In genomic region chr5:6830643-6831239, GRCh38 we compare ENCODE assay signal across 29 cellular contexts.
DNase-seq lines count a peak whose midpoint lies in the region; ATAC-seq, FAIRE-seq and TF ChIP-seq lines count a peak whose summit lies in the region.
"Had no signal": no experiment of that assay in that cellular context is flagged by ENCODE, and none has a peak within 500 bp of the region (broad histone marks: within the 10 kb centered on the region; RNA-seq: fewer than 3 reads in every experiment).

No MANE protein-coding gene starts in this region.

- no peak overlapping the region for H2AFZ ChIP-seq in GM12878 (ENCODE audit: control insufficient read depth, low read depth, low read length)
- no peak overlapping the region for H2AFZ ChIP-seq in trophoblast cell (ENCODE audit: insufficient read depth, low read length, poor library complexity)

- CTCF ChIA-PET in activated CD8-positive, alpha-beta T cell treated with anti-CD3 and anti-CD28 coated beads, Interleukin-2, amount 10 ng/mL, durations not matched to agents 7 days and 5 days (lab: Charles Lee) = interaction anchor here (2.0 to 2.2 kb wide), 2 partner anchors 10 to 12 kb away, joined by 8 to 9 read pairs; no protein-coding TSS in a partner anchor
- CTCF ChIA-PET in activated CD8-positive, alpha-beta T cell treated with anti-CD3 and anti-CD28 coated beads for 36 hours (lab: Charles Lee) = interaction anchor here (1.5 kb wide), 1 partner anchor 10 kb away, joined by 6 read pairs; no protein-coding TSS in a partner anchor
- CTCF ChIA-PET in GM12878 (lab: Yijun Ruan, JAX) = interaction anchor here (1.2 to 2.0 kb wide), 2 partner anchors 10 to 65 kb away, joined by 4 to 10 read pairs; no protein-coding TSS in a partner anchor

- no peak overlapping the region for H3K18ac ChIP-seq in trophoblast cell (ENCODE audit: low read length)

- H3K79me2 ChIP-seq in GM12878 (ENCODE audit: control insufficient read depth, insufficient read depth, low read length) = no peaks in the 10 kb centered on the region
- no peaks in the 10 kb centered on the region for H3K79me2 ChIP-seq in trophoblast cell (ENCODE audit: control insufficient read depth, insufficient read depth, low read length, poor library complexity)

- H3K4ac ChIP-seq in trophoblast cell (ENCODE audit: low read depth, low read length) = no peak overlapping the region

- no peak for ATAC-seq in activated CD8-positive, alpha-beta T cell treated with anti-CD3 and anti-CD28 coated beads, Interleukin-2, amount 10 ng/mL, durations not matched to agents 7 days and 5 days
- ATAC-seq in activated CD8-positive, alpha-beta T cell treated with anti-CD3 and anti-CD28 coated beads for 36 hours = no peak
- ATAC-seq in GM12878 = no peak
- no peak for ATAC-seq in GM18907 (IDR thresholded peaks at IDR 0.05; ENCODE audit: unreplicated experiment)
- ATAC-seq: CD8-positive, alpha-beta T cell; effector memory CD8-positive, alpha-beta T cell; right cardiac atrium had no signal

- H3K27ac Mint-ChIP-seq in activated CD8-positive, alpha-beta T cell treated with anti-CD3 and anti-CD28 coated beads, Interleukin-2, amount 10 ng/mL, durations not matched to agents 7 days and 5 days = peak overlapping the region; percentile 0
- H3K27ac Mint-ChIP-seq in activated CD8-positive, alpha-beta T cell treated with anti-CD3 and anti-CD28 coated beads for 36 hours = no peak overlapping the region
- H3K27ac Mint-ChIP-seq: CD8-positive, alpha-beta T cell; effector memory CD8-positive, alpha-beta T cell; nephron progenitor cell had no signal

- no peak overlapping the region for H2AK5ac ChIP-seq in trophoblast cell (ENCODE audit: low read length)

- SMC1A ChIA-PET in GM12878 (lab: Charles Lee; ENCODE audit: uncharacterized antibody, unreplicated experiment) = interaction anchor here (1.0 kb wide), 1 partner anchor 93 kb away, joined by 3 read pairs; no protein-coding TSS in a partner anchor

- TF ChIP-seq RAD21 in GM12878 (IDR thresholded peaks at IDR 0.05; ENCODE audit: insufficient read depth, low read depth, low read length) = no peak

- H3K9me3 Mint-ChIP-seq in activated CD8-positive, alpha-beta T cell treated with anti-CD3 and anti-CD28 coated beads, Interleukin-2, amount 10 ng/mL, durations not matched to agents 7 days and 5 days (ENCODE audit: insufficient read depth) = peaks cover 4% of the 10 kb centered on the region
- H3K9me3 Mint-ChIP-seq in activated CD8-positive, alpha-beta T cell treated with anti-CD3 and anti-CD28 coated beads for 36 hours = peaks cover 8% of the 10 kb centered on the region
- H3K9me3 Mint-ChIP-seq: CD8-positive, alpha-beta T cell had no signal

- H3K27me3 ChIP-seq in GM12878 (replicated peaks in 1 of 2; ENCODE audit: control insufficient read depth in 2 of 2, insufficient read depth in 2 of 2, low read length in 1 of 2) (no peaks in the 10 kb centered on the region), trophoblast cell (ENCODE audit: insufficient read depth, low read length) (no peaks in the 10 kb centered on the region), uterus (no peaks in the 10 kb centered on the region)
- H3K27me3 ChIP-seq: breast epithelium, MG63, SJCRH30, suprapubic skin, vagina had no signal

- FAIRE-seq in HTR-8/SVneo (lab: Jason Lieb, UNC) = peak; percentile 99
- no peak for FAIRE-seq in GM12878 (lab: Jason Lieb, UNC)
- FAIRE-seq: A204.1, colon, kidney had no signal

- H3K27ac ChIP-seq in GM12878 (ENCODE audit: control insufficient read depth, insufficient read depth) = no peak overlapping the region
- H3K27ac ChIP-seq in trophoblast cell (ENCODE audit: low read depth, low read length) = no peak overlapping the region
- no peak overlapping the region for H3K27ac ChIP-seq in uterus
- H3K27ac ChIP-seq: breast epithelium, SJCRH30, suprapubic skin, vagina had no signal

- no peak for TF ChIP-seq POLR2A in GM12878 (IDR thresholded peaks at IDR 0.05; ENCODE audit: low read depth, low read length)
- no peak for TF ChIP-seq POLR2A in uterus (IDR thresholded peaks at IDR 0.05)

- TF ChIP-seq EP300 in GM12878 (IDR thresholded peaks at IDR 0.05; ENCODE audit: borderline replicate concordance in 1 of 2, control insufficient read depth in 1 of 2, low read depth in 2 of 2, low read length in 2 of 2) = no peak

- H3K9me3 ChIP-seq in GM12878 (replicated peaks; ENCODE audit: control insufficient read depth, insufficient read depth, low read length) (no peaks in the 10 kb centered on the region; the same call in 2 of the 3 replicates), trophoblast cell (ENCODE audit: insufficient read depth, low read depth, low read length) (peaks cover 7% of the 10 kb centered on the region), uterus (no peaks in the 10 kb centered on the region)
- H3K9me3 ChIP-seq: breast epithelium, MG63, SJCRH30, suprapubic skin, vagina had no signal

- H3K4me2 ChIP-seq in GM12878 (ENCODE audit: control insufficient read depth, insufficient read depth) (peak overlapping the region; percentile 4; the same call in 1 of the 2 replicates), trophoblast cell (ENCODE audit: low read length) (no peak overlapping the region)

- H4K12ac ChIP-seq in trophoblast cell (ENCODE audit: low read depth, low read length) = no peak overlapping the region

- RAD21 ChIA-PET in GM12878 (lab: Charles Lee; ENCODE audit: unreplicated experiment) = no interaction called here

- H3K36me3 Mint-ChIP-seq in activated CD8-positive, alpha-beta T cell treated with anti-CD3 and anti-CD28 coated beads, Interleukin-2, amount 10 ng/mL, durations not matched to agents 7 days and 5 days (ENCODE audit: low read depth) = no peaks in the 10 kb centered on the region
- no peaks in the 10 kb centered on the region for H3K36me3 Mint-ChIP-seq in activated CD8-positive, alpha-beta T cell treated with anti-CD3 and anti-CD28 coated beads for 36 hours (ENCODE audit: low read depth)
- H3K36me3 Mint-ChIP-seq: CD8-positive, alpha-beta T cell had no signal

- H3K27me3 Mint-ChIP-seq in activated CD8-positive, alpha-beta T cell treated with anti-CD3 and anti-CD28 coated beads, Interleukin-2, amount 10 ng/mL, durations not matched to agents 7 days and 5 days (ENCODE audit: low read depth) = no peaks in the 10 kb centered on the region
- H3K27me3 Mint-ChIP-seq in activated CD8-positive, alpha-beta T cell treated with anti-CD3 and anti-CD28 coated beads for 36 hours = peaks cover 3% of the 10 kb centered on the region
- H3K27me3 Mint-ChIP-seq: effector memory CD8-positive, alpha-beta T cell had no signal

- no peak overlapping the region for H4K8ac ChIP-seq in trophoblast cell (ENCODE audit: low read depth, low read length)

- BruUV-seq in GM12878 (replicated peaks; lab: Mats Ljungman, UMichigan) = no TSS peak

- in situ Hi-C loops in GM12878 (cut with MboI) = no loop called here

- H3K36me3 ChIP-seq in GM12878 (ENCODE audit: control insufficient read depth in 2 of 2, insufficient read depth in 2 of 2, low read length in 1 of 2) (no peaks in the 10 kb centered on the region), trophoblast cell (ENCODE audit: control insufficient read depth in 1 of 2, insufficient read depth in 2 of 2, low read length in 2 of 2) (no peaks in the 10 kb centered on the region), uterus (no peaks in the 10 kb centered on the region)
- H3K36me3 ChIP-seq: breast epithelium, MG63, SJCRH30, suprapubic skin, vagina had no signal

- no peak overlapping the region for H2BK5ac ChIP-seq in trophoblast cell (ENCODE audit: low read depth, low read length, poor library complexity)

- no peaks in the 10 kb centered on the region for H4K20me1 ChIP-seq in GM12878 (ENCODE audit: control insufficient read depth, insufficient read depth)

- no peak overlapping the region for H3K4me3 ChIP-seq in GM12878
- H3K4me3 ChIP-seq in trophoblast cell (ENCODE audit: low read depth, low read length) = peak overlapping the region; percentile 67
- no peak overlapping the region for H3K4me3 ChIP-seq in uterus
- H3K4me3 ChIP-seq: breast epithelium, MG63, SJCRH30, suprapubic skin, vagina had no signal

- H4K91ac ChIP-seq in trophoblast cell (ENCODE audit: low read depth, low read length) = no peak overlapping the region

- H2BK120ac ChIP-seq in trophoblast cell (ENCODE audit: insufficient read depth, low read length, poor library complexity) = no peak overlapping the region

- intact Hi-C loops in activated CD8-positive, alpha-beta T cell treated with anti-CD3 and anti-CD28 coated beads for 36 hours (cut with micrococcal nuclease) = no loop called here
- intact Hi-C loops in GM12878 (cut with micrococcal nuclease; ENCODE audit: unreplicated experiment) = loop anchor here (10.0 kb wide), 1 partner anchor 246 kb away; no protein-coding TSS in a partner anchor
- intact Hi-C loops in uterus (cut with DNase I; ENCODE audit: low total_unique reads) = no loop called here

- DNase-seq in activated CD8-positive, alpha-beta T cell treated with anti-CD3 and anti-CD28 coated beads, Interleukin-2, amount 10 ng/mL, durations not matched to agents 7 days and 5 days = peak; percentile 12
- no peak for DNase-seq in activated CD8-positive, alpha-beta T cell treated with anti-CD3 and anti-CD28 coated beads for 36 hours
- DNase-seq in HTR-8/SVneo (ENCODE audit: insufficient read length, low spot score) (no peak), GM12878 (ENCODE audit: low read depth, low spot score) (no peak), trophoblast cell (no peak), uterus (no peak), NCI-H1694 (lab: John Stamatoyannopoulos, UW) (no peak)
- DNase-seq: activated naive CD4-positive, alpha-beta T cell; activated T-cell treated with anti-CD3 and anti-CD28 coated beads, Interleukin-2, amount 50 U/mL, for 24 hours; amygdala; CD8-positive, alpha-beta T cell; effector memory CD8-positive, alpha-beta T cell; EL; KG1; kidney; MG63; NCI-H1417 treated with DMSO at 0.1 percent for 48 hours; NCI-H2081 treated with DMSO at 0.1 percent for 48 hours; NCI-H226; nephron progenitor cell; right cardiac atrium; SJCRH30; stimulated activated CD4-positive, alpha-beta T cell treated with anti-CD3 and anti-CD28 coated beads, Interleukin-2, amount 100 ng/mL, for 48 hours had no signal

- no peak for TF ChIP-seq CTCF in activated CD8-positive, alpha-beta T cell treated with anti-CD3 and anti-CD28 coated beads for 36 hours (IDR thresholded peaks at IDR 0.05)
- TF ChIP-seq CTCF in GM12878 (IDR thresholded peaks at IDR 0.05 in 2 of 3, conservative IDR thresholded peaks at IDR 0.05 in 1 of 3; ENCODE audit: control insufficient read depth in 2 of 3, extremely low read depth in 1 of 3, insufficient read depth in 1 of 3, low read depth in 3 of 3, low read length in 3 of 3) (no peak), uterus (IDR thresholded peaks at IDR 0.05) (no peak)

- no peak overlapping the region for H2BK12ac ChIP-seq in trophoblast cell (ENCODE audit: low read length)

- H3K4me3 Mint-ChIP-seq in activated CD8-positive, alpha-beta T cell treated with anti-CD3 and anti-CD28 coated beads, Interleukin-2, amount 10 ng/mL, durations not matched to agents 7 days and 5 days = no peak overlapping the region
- H3K4me3 Mint-ChIP-seq in activated CD8-positive, alpha-beta T cell treated with anti-CD3 and anti-CD28 coated beads for 36 hours = no peak overlapping the region
- H3K4me3 Mint-ChIP-seq: activated T-cell treated with anti-CD3 and anti-CD28 coated beads, Interleukin-2, amount 50 U/mL, for 24 hours; CD8-positive, alpha-beta T cell; effector memory CD8-positive, alpha-beta T cell; nephron progenitor cell had no signal

- peak overlapping the region; percentile 100 for H3K23ac ChIP-seq in trophoblast cell (ENCODE audit: low read length)

- no peak overlapping the region for H3K14ac ChIP-seq in trophoblast cell (ENCODE audit: low read length)

- H3K79me1 ChIP-seq in trophoblast cell (ENCODE audit: low read length) = no peaks in the 10 kb centered on the region

- H3K9ac ChIP-seq in GM12878 (ENCODE audit: control insufficient read depth, insufficient read depth, low read length) = no peak overlapping the region
- H3K9ac ChIP-seq in trophoblast cell (ENCODE audit: low read length) = peak overlapping the region; percentile 38

- H3K4me1 Mint-ChIP-seq in activated CD8-positive, alpha-beta T cell treated with anti-CD3 and anti-CD28 coated beads, Interleukin-2, amount 10 ng/mL, durations not matched to agents 7 days and 5 days (ENCODE audit: low read depth) = peaks cover 73% of the 10 kb centered on the region
- H3K4me1 Mint-ChIP-seq in activated CD8-positive, alpha-beta T cell treated with anti-CD3 and anti-CD28 coated beads for 36 hours (ENCODE audit: low read depth) = peaks cover 40% of the 10 kb centered on the region

- WGBS in GM12878 (ENCODE audit: insufficient coverage, insufficient replicate concordance, low lambda C conversion rate, missing lambda C conversion rate) = 72% methylated on average over 15 of the region's 15 CpGs
- WGBS in trophoblast cell (ENCODE audit: extremely low coverage, insufficient coverage, insufficient read length) = no CpG with 5 or more reads among the region's 15 CpGs

- H3K4me1 ChIP-seq in GM12878 (ENCODE audit: control insufficient read depth, insufficient read depth, low read length) = peaks cover 34% of the 10 kb centered on the region
- no peaks in the 10 kb centered on the region for H3K4me1 ChIP-seq in trophoblast cell (ENCODE audit: control insufficient read depth in 1 of 2, insufficient read depth in 2 of 2, low read length in 2 of 2)
- no peaks in the 10 kb centered on the region for H3K4me1 ChIP-seq in uterus
- H3K4me1 ChIP-seq: breast epithelium, SJCRH30, suprapubic skin, vagina had no signal

- POLR2A ChIA-PET in activated CD8-positive, alpha-beta T cell treated with anti-CD3 and anti-CD28 coated beads, Interleukin-2, amount 10 ng/mL, durations not matched to agents 7 days and 5 days (lab: Charles Lee) = interaction anchor here (1.3 kb wide), 1 partner anchor 198 kb away, joined by 3 read pairs; the partner anchor contains the start of genes NSUN2 and SRD5A1
- POLR2A ChIA-PET in activated CD8-positive, alpha-beta T cell treated with anti-CD3 and anti-CD28 coated beads for 36 hours (lab: Charles Lee) = no interaction called here
- POLR2A ChIA-PET in GM12878 (lab: Charles Lee) = no interaction called here
